Comparison of ENCODE assay signal across 10 cellular contexts in the genomic region with DNA sequence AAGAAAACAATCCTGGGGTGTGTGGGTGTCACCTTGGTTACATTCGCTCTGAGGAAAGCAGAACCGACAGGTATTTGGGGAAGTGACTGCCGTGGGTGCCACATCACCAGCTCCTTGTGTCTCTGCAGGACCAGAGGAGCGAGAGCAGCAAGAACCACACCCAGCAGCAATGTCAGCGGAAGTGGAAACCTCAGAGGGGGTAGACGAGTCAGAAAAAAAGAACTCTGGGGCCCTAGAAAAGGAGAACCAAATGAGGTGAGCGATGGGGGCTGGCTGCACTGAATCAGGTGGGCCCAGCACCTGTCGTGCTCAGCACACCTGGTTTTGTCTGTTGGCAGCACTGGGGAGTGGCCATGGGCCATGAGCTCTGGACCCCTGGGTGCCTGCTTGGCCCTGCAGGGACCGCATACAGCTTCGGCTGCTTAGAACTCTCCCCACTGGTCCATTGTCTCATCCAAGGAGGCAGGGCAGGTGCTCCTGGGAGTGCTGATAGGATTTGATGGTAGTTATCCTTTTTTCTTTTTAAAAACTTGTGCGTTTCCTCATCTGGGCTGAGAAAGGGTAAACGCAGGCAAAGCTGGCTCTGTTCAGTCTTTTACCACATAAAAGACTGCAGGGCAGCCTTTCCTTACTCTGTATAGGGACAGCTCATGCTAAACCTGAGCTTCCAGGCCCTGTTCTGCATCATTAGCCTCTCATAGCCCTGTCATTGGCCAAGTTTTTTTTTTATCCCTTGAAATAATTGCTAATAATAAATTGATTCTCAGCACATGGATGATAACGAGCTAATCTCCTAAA. TPM values are rescaled to one million over a fixed set of nuclear protein-coding genes. Genes with fewer than 3 reads are reported as not detected.
A peak's percentile ranks its signal among the peaks of the same experiment; 100 is the strongest.
DNase-seq lines count a peak whose midpoint lies in the region; ATAC-seq, FAIRE-seq and TF ChIP-seq lines count a peak whose summit lies in the region.
"Had no signal": no experiment of that assay in that cellular context is flagged by ENCODE, and none has a peak within 500 bp of the region (broad histone marks: within the 10 kb centered on the region; RNA-seq: fewer than 3 reads in every experiment).

No MANE protein-coding gene starts in this region.

- H3K4me3 ChIP-seq in NB4 (ENCODE audit: low read depth, low read length) (no peak overlapping the region), BE2C (ENCODE audit: low read depth, low read length) (no peak overlapping the region)
- peak overlapping the region; percentile 55 for H3K4me3 ChIP-seq in naive thymus-derived CD4-positive, alpha-beta T cell (ENCODE audit: low read length)
- H3K4me3 ChIP-seq: SK-N-MC had no signal

- H3K27ac ChIP-seq in naive thymus-derived CD4-positive, alpha-beta T cell (ENCODE audit: low read depth, low read length), result peak overlapping the region; percentile 93
- H3K27ac ChIP-seq: 22Rv1, SK-N-MC had no signal

- TF ChIP-seq POLR2A in NB4 (IDR thresholded peaks at IDR 0.05; ENCODE audit: extremely low read depth, insufficient read length), result no peak

- no peaks in the 10 kb centered on the region for H3K9me3 Mint-ChIP-seq in naive thymus-derived CD4-positive, alpha-beta T cell

- peaks cover 42 to 78% (median 67%) of the 10 kb centered on the region in 7 donors for H3K4me1 Mint-ChIP-seq in naive thymus-derived CD4-positive, alpha-beta T cell

- ATAC-seq in naive thymus-derived CD4-positive, alpha-beta T cell, result peak; percentile 95

- peaks cover 0 to 29% (median 12%) of the 10 kb centered on the region in 5 donors for H3K36me3 Mint-ChIP-seq in naive thymus-derived CD4-positive, alpha-beta T cell

- H3K9me3 ChIP-seq in naive thymus-derived CD4-positive, alpha-beta T cell (ENCODE audit: control insufficient read depth in 2 of 3, low read length in 3 of 3), result no peaks in the 10 kb centered on the region
- H3K9me3 ChIP-seq in BE2C, result no peaks in the 10 kb centered on the region

- intact Hi-C loops in naive thymus-derived CD4-positive, alpha-beta T cell (cut with micrococcal nuclease), result loop anchor here (1.0 to 5.0 kb wide), 13 partner anchors 10 to 342 kb away; a partner anchor contains a TSS

- POLR2A ChIA-PET in naive thymus-derived CD4-positive, alpha-beta T cell (lab: Charles Lee), result interaction anchor here (0.6 to 11.2 kb wide), 24 partner anchors 9 to 252 kb away, joined by 3 to 216 read pairs (median 5); a partner anchor contains a TSS

- TF ChIP-seq CTCF in NB4 (IDR thresholded peaks at IDR 0.05; ENCODE audit: low read depth, low read length), result no peak
- no peak for TF ChIP-seq CTCF in BE2C (IDR thresholded peaks at IDR 0.05; ENCODE audit: low read depth, low read length)
- no peak for TF ChIP-seq CTCF in D721Med (IDR thresholded peaks at IDR 0.05; ENCODE audit: insufficient read depth, missing control alignments)

- DNase-seq in NCI-H345 treated with DMSO at 0.1 percent for 48 hours (lab: John Stamatoyannopoulos, UW; ENCODE audit: unreplicated experiment) (peak; percentile 6), NCI-H345 (lab: John Stamatoyannopoulos, UW) (no peak), NB4 (ENCODE audit: low read depth) (peak; percentile 78), BE2C (no peak), D721Med (ENCODE audit: insufficient read length, low spot score) (no peak), cerebellum (ENCODE audit: low spot score) (no peak)
- peak; percentile 72 to 77 for DNase-seq in activated T-cell treated with anti-CD3 and anti-CD28 coated beads, Interleukin-2, amount 50 U/mL, for 48 hours
- peak; percentile 39 to 95 (median 91) for DNase-seq in naive thymus-derived CD4-positive, alpha-beta T cell

- H3K4me3 Mint-ChIP-seq in naive thymus-derived CD4-positive, alpha-beta T cell, result peak overlapping the region; percentile 71 to 87 (median 80)

- H3K36me3 ChIP-seq in naive thymus-derived CD4-positive, alpha-beta T cell (ENCODE audit: control insufficient read depth in 2 of 3, insufficient read depth in 3 of 3, low read length in 3 of 3), result peaks cover 17 to 39% (median 19%) of the 10 kb centered on the region in 3 experiments
- peaks cover 32% of the 10 kb centered on the region for H3K36me3 ChIP-seq in BE2C

- H3K4me1 ChIP-seq in naive thymus-derived CD4-positive, alpha-beta T cell (ENCODE audit: control insufficient read depth in 2 of 2, insufficient read depth in 2 of 2, low read length in 2 of 2), result peaks cover 40 to 67% of the 10 kb centered on the region in 2 donors
- no peaks in the 10 kb centered on the region for H3K4me1 ChIP-seq in BE2C

- CTCF ChIA-PET in naive thymus-derived CD4-positive, alpha-beta T cell (lab: Charles Lee), result interaction anchor here (0.6 to 6.4 kb wide), 28 partner anchors 9 to 180 kb away, joined by 3 to 71 read pairs (median 4); a partner anchor contains a TSS

- no peaks in the 10 kb centered on the region for H3K27me3 ChIP-seq in naive thymus-derived CD4-positive, alpha-beta T cell (ENCODE audit: control insufficient read depth in 2 of 2, insufficient read depth in 2 of 2, low read length in 2 of 2)
- H3K27me3 ChIP-seq in BE2C, result no peaks in the 10 kb centered on the region

- no peak for FAIRE-seq in D721Med (lab: Jason Lieb, UNC)

- peak overlapping the region; percentile 94 to 100 (median 99) for H3K27ac Mint-ChIP-seq in naive thymus-derived CD4-positive, alpha-beta T cell

- no peaks in the 10 kb centered on the region for H3K27me3 Mint-ChIP-seq in naive thymus-derived CD4-positive, alpha-beta T cell

RNA-seq across cellular contexts. Expression of a gene that starts 29.4 kb away (rescaled TPM):
- total RNA-seq in naive thymus-derived CD4-positive, alpha-beta T cell, result 10 to 100 TPM; 44.6 to 84.9 (median 61.0) TPM
- polyA plus RNA-seq in naive thymus-derived CD4-positive, alpha-beta T cell, result 100 to 1,000 TPM; 127 to 163 TPM
- 179 TPM for polyA plus RNA-seq in BE2C (2012; ENCODE audit: insufficient read depth, insufficient read length, low read depth)
- total RNA-seq in cerebellum, result 33.0 TPM

RNA-seq across cellular contexts. Expression of a gene that starts 31.1 kb away (rescaled TPM):
- 10 to 100 TPM; 34.2 to 72.7 (median 58.1) TPM for total RNA-seq in naive thymus-derived CD4-positive, alpha-beta T cell
- 10 to 100 TPM; 61.3 to 81.8 TPM for polyA plus RNA-seq in naive thymus-derived CD4-positive, alpha-beta T cell
- polyA plus RNA-seq in BE2C (2012; ENCODE audit: insufficient read depth, insufficient read length, low read depth), result 50.7 TPM
- 27.0 TPM for total RNA-seq in cerebellum

RNA-seq across cellular contexts. Expression of a gene that starts 33.0 kb away (rescaled TPM):
- total RNA-seq in naive thymus-derived CD4-positive, alpha-beta T cell, result 10 to 100 TPM; 28.1 to 41.1 (median 31.0) TPM
- 10 to 100 TPM; 28.3 to 33.4 TPM for polyA plus RNA-seq in naive thymus-derived CD4-positive, alpha-beta T cell
- polyA plus RNA-seq in BE2C (2012; ENCODE audit: insufficient read depth, insufficient read length, low read depth), result 26.6 TPM
- 12.9 TPM for total RNA-seq in cerebellum

RNA-seq across cellular contexts. Expression of a gene that starts 50.6 kb away (rescaled TPM):
- total RNA-seq in naive thymus-derived CD4-positive, alpha-beta T cell, result under 1 TPM; 0.17 to 0.70 (median 0.64) TPM
- not detected for polyA plus RNA-seq in naive thymus-derived CD4-positive, alpha-beta T cell
- polyA plus RNA-seq in BE2C (2012; ENCODE audit: insufficient read depth, insufficient read length, low read depth), result not detected
- total RNA-seq in cerebellum, result 0.18 TPM

Comparison
In these comparisons a context has a peak if more than half of its experiments do, and no peak if none do; other contexts are left out.
1. DNase-seq: peak in NCI-H345 treated with DMSO at 0.1 percent for 48 hours (single experiment), NB4 (single experiment), activated T-cell treated with anti-CD3 and anti-CD28 coated beads, Interleukin-2, amount 50 U/mL, for 48 hours (2 of 2) and naive thymus-derived CD4-positive, alpha-beta T cell (9 of 9); none in NCI-H345 (single experiment), BE2C (single experiment), D721Med (single experiment) and cerebellum (single experiment).